In the genomic region with DNA sequence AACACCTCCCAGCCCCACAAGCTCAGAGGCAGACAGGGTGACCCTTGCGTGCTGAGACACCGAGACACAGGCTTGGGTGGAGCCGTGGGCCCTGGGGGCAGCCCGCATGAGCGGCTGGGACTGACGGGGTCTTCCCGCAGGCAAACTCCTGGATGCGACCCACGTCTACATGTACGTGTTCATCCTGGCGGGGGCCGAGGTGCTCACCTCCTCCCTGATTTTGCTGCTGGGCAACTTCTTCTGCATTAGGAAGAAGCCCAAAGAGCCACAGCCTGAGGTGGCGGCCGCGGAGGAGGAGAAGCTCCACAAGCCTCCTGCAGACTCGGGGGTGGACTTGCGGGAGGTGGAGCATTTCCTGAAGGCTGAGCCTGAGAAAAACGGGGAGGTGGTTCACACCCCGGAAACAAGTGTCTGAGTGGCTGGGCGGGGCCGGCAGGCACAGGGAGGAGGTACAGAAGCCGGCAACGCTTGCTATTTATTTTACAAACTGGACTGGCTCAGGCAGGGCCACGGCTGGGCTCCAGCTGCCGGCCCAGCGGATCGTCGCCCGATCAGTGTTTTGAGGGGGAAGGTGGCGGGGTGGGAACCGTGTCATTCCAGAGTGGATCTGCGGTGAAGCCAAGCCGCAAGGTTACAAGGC, we compare ENCODE assay signal across 8 cellular contexts. TPM values are rescaled to one million over a fixed set of nuclear protein-coding genes. Genes with fewer than 3 reads are reported as not detected.
A peak's percentile ranks its signal among the peaks of the same experiment; 100 is the strongest.
DNase-seq lines count a peak whose midpoint lies in the region.

No MANE protein-coding gene starts in this region.

- no peaks in the 10 kb centered on the region for H3K9me3 ChIP-seq in HAP-1

- peak overlapping the region; percentile 82 to 91 (median 88) for H3K27ac Mint-ChIP-seq in immature natural killer cell

- peaks cover 36 to 53% of the 10 kb centered on the region in 2 donors for H3K4me1 Mint-ChIP-seq in immature natural killer cell

- no peak overlapping the region for H3K4me3 ChIP-seq in HAP-1

- peak overlapping the region; percentile 74 to 85 (median 79) for H3K4me3 Mint-ChIP-seq in immature natural killer cell

- H3K4me1 ChIP-seq in HAP-1: no peaks in the 10 kb centered on the region

- H3K36me3 Mint-ChIP-seq in immature natural killer cell: peaks cover 5 to 6% (median 5%) of the 10 kb centered on the region in 3 donors

- in situ Hi-C loops in HAP-1 (cut with MboI; ENCODE audit: low sequenced_read_pairs): no loop called here

- no peaks in the 10 kb centered on the region for H3K27me3 ChIP-seq in HAP-1 (ENCODE audit: low read depth)

- H3K9me3 Mint-ChIP-seq in immature natural killer cell: no peaks in the 10 kb centered on the region

- H3K36me3 ChIP-seq in HAP-1 (replicated peaks): peaks cover 55% of the 10 kb centered on the region

- DNase-seq in HCEC 1CT: peak; percentile 59
- DNase-seq in T-helper 1 cell: peak; percentile 66 to 82 (median 70)
- DNase-seq in amniotic epithelial cell (ENCODE audit: low read depth): peak; percentile 90
- DNase-seq in immature natural killer cell: peak; percentile 58 to 64 (median 64)
- peak; percentile 47 to 54 for DNase-seq in stimulated activated CD4-positive, alpha-beta T cell treated with anti-CD3 and anti-CD28 coated beads, Interleukin-15, amount 100 ng/mL, for 1 hour (ENCODE audit: low read depth in 1 of 2, low spot score in 1 of 2)
- no peak for DNase-seq in HAP-1 (ENCODE audit: low spot score in 2 of 2)
- no peak for DNase-seq in NCI-H524 (lab: John Stamatoyannopoulos, UW)
- DNase-seq in mesenteric fat pad (ENCODE audit: low spot score): no peak

- H3K27me3 Mint-ChIP-seq in immature natural killer cell (ENCODE audit: low read depth in 3 of 3): peaks cover 10 to 75% (median 64%) of the 10 kb centered on the region in 3 donors

RNA-seq across cellular contexts. Expression of gene SLC16A3, which starts 9.8 kb away (rescaled TPM):
- polyA plus RNA-seq in immature natural killer cell: 10 to 100 TPM in 1 of 3 donors, 1 to 10 TPM in 2; 5.8 to 12.2 (median 6.8) TPM
- 65.0 TPM for total RNA-seq in mesenteric fat pad

RNA-seq across cellular contexts. Expression of gene CCDC57, which starts 26.0 kb away (rescaled TPM):
- polyA plus RNA-seq in immature natural killer cell: 10 to 100 TPM; 27.7 to 65.8 (median 28.8) TPM
- 24.7 TPM for total RNA-seq in mesenteric fat pad

RNA-seq across cellular contexts. Expression of gene CSNK1D, which starts 34.8 kb away (rescaled TPM):
- 100 to 1,000 TPM in 1 of 3 donors, 10 to 100 TPM in 2; 48.9 to 130 (median 55.9) TPM for polyA plus RNA-seq in immature natural killer cell
- total RNA-seq in mesenteric fat pad: 171 TPM

Comparison
In these comparisons a context has a peak if more than half of its experiments do, and no peak if none do; other contexts are left out.
1. DNase-seq: peak in HCEC 1CT (single experiment), T-helper 1 cell (5 of 5), amniotic epithelial cell (single experiment), immature natural killer cell (3 of 3) and stimulated activated CD4-positive, alpha-beta T cell treated with anti-CD3 and anti-CD28 coated beads, Interleukin-15, amount 100 ng/mL, for 1 hour (2 of 2); none in HAP-1 (0 of 2), NCI-H524 (0 of 2) and mesenteric fat pad (single experiment).